Comparison of ENCODE assay signal across 13 cellular contexts in genomic region chr11:35276396-35276795, GRCh38.
DNase-seq lines count a peak whose midpoint lies in the region; TF ChIP-seq lines count a peak whose summit lies in the region.
"Had no signal": no experiment of that assay in that cellular context is flagged by ENCODE, and none has a peak within 500 bp of the region (broad histone marks: within the 10 kb centered on the region; RNA-seq: fewer than 3 reads in every experiment).

No MANE protein-coding gene starts in this region.

- peak; percentile 27 for DNase-seq in stimulated activated CD4-positive, alpha-beta T cell treated with anti-CD3 and anti-CD28 coated beads, Interleukin-15, amount 100 ng/mL, for 24 hours
- DNase-seq in stimulated activated CD4-positive, alpha-beta T cell treated with anti-CD3 and anti-CD28 coated beads, Interleukin-2, amount 100 ng/mL, for 48 hours: no peak
- DNase-seq in ascending aorta (ENCODE audit: low spot score in 2 of 2) (peak; percentile 12 to 63), lower leg skin (ENCODE audit: low spot score in 2 of 2) (peak; percentile 64 to 87), ureter (ENCODE audit: low spot score) (peak; percentile 64), type B pancreatic cell (ENCODE audit: extremely low spot score, unreplicated experiment) (no peak), Karpas-422 (no peak), dedifferentiated amniotic fluid mesenchymal stem cell (ENCODE audit: extremely low spot score) (no peak)
- DNase-seq: activated CD4-positive, CD25-positive, alpha-beta regulatory T cell treated with anti-CD3 and anti-CD28 coated beads, Interleukin-2, amount 50 U/mL, for 72 hours; colonic mucosa; KBM-7; ovary had no signal

- no peak overlapping the region for H2AFZ ChIP-seq in Karpas-422 (ENCODE audit: low read length)

- H3K4me3 ChIP-seq in ascending aorta (no peak overlapping the region), lower leg skin (ENCODE audit: low read depth, poor library complexity, severe bottlenecking) (no peak overlapping the region), Karpas-422 (ENCODE audit: low read length) (no peak overlapping the region)
- H3K4me3 ChIP-seq: colonic mucosa, ovary had no signal

- no peak overlapping the region for H3K4me3 Mint-ChIP-seq in type B pancreatic cell
- H3K4me3 Mint-ChIP-seq: CD14-positive monocyte had no signal

- no peaks in the 10 kb centered on the region for H3K27me3 Mint-ChIP-seq in type B pancreatic cell

- H3K4me1 Mint-ChIP-seq in type B pancreatic cell (ENCODE audit: unreplicated experiment): peaks cover 12% of the 10 kb centered on the region

- no peak for TF ChIP-seq POLR2A in lower leg skin (IDR thresholded peaks at IDR 0.05)

- H3K27me3 ChIP-seq in ascending aorta: no peaks in the 10 kb centered on the region
- H3K27me3 ChIP-seq in Karpas-422 (ENCODE audit: low read length): no peaks in the 10 kb centered on the region
- H3K27me3 ChIP-seq: colonic mucosa, ovary had no signal

- H3K9me3 Mint-ChIP-seq in type B pancreatic cell: peaks cover 7% of the 10 kb centered on the region

- no peaks in the 10 kb centered on the region for H3K9me2 ChIP-seq in Karpas-422 (replicated peaks; ENCODE audit: insufficient read depth, low read length)

- no peak overlapping the region for H3K4me2 ChIP-seq in Karpas-422 (ENCODE audit: low read depth, low read length, poor library complexity, severe bottlenecking)

- no peak overlapping the region for H3K9ac ChIP-seq in Karpas-422 (ENCODE audit: low read length)

- TF ChIP-seq CTCF in ascending aorta (IDR thresholded peaks at IDR 0.05) (no peak), lower leg skin (IDR thresholded peaks at IDR 0.05) (no peak), type B pancreatic cell (conservative IDR thresholded peaks at IDR 0.05) (no peak)

- H3K36me3 Mint-ChIP-seq in type B pancreatic cell: no peaks in the 10 kb centered on the region

- no peaks in the 10 kb centered on the region for H3K79me2 ChIP-seq in Karpas-422 (ENCODE audit: low read length)

- H3K9me3 ChIP-seq in ascending aorta (no peaks in the 10 kb centered on the region), Karpas-422 (ENCODE audit: low read length) (no peaks in the 10 kb centered on the region)
- H3K9me3 ChIP-seq: colonic mucosa, ovary had no signal

- H3K36me3 ChIP-seq in ascending aorta: no peaks in the 10 kb centered on the region
- H3K36me3 ChIP-seq in Karpas-422 (ENCODE audit: insufficient read depth, low read length): no peaks in the 10 kb centered on the region
- H3K36me3 ChIP-seq: colonic mucosa, ovary had no signal

- no peaks in the 10 kb centered on the region for H4K20me1 ChIP-seq in Karpas-422 (ENCODE audit: insufficient read depth, low read depth, low read length)

- H3K27ac ChIP-seq in ascending aorta (peak overlapping the region; percentile 72 to 78), Karpas-422 (ENCODE audit: low read length) (no peak overlapping the region)
- H3K27ac ChIP-seq: colonic mucosa, ovary had no signal

- WGBS in lower leg skin, 2 donors: 30 to 40% methylated on average over 1 of the region's 1 CpG

- intact Hi-C loops in ascending aorta (cut with DNase I): no loop called here
- intact Hi-C loops in lower leg skin (cut with DNase I; ENCODE audit: low total_unique reads): no loop called here

- H3K27ac Mint-ChIP-seq in type B pancreatic cell: no peak overlapping the region

- H3K4me1 ChIP-seq in ascending aorta: peaks cover 10 to 28% of the 10 kb centered on the region in 2 donors
- H3K4me1 ChIP-seq in Karpas-422 (ENCODE audit: low read length): peaks cover 9% of the 10 kb centered on the region
- H3K4me1 ChIP-seq: colonic mucosa had no signal

Comparison
In these comparisons a context has a peak if more than half of its experiments do, and no peak if none do; other contexts are left out.
1. DNase-seq: peak in stimulated activated CD4-positive, alpha-beta T cell treated with anti-CD3 and anti-CD28 coated beads, Interleukin-15, amount 100 ng/mL, for 24 hours (single experiment), ascending aorta (2 of 2), lower leg skin (2 of 2) and ureter (single experiment); none in stimulated activated CD4-positive, alpha-beta T cell treated with anti-CD3 and anti-CD28 coated beads, Interleukin-2, amount 100 ng/mL, for 48 hours (0 of 2), type B pancreatic cell (single experiment), Karpas-422 (single experiment) and dedifferentiated amniotic fluid mesenchymal stem cell (single experiment).